22 cellular contexts compared by ENCODE assay signal in the genomic region with DNA sequence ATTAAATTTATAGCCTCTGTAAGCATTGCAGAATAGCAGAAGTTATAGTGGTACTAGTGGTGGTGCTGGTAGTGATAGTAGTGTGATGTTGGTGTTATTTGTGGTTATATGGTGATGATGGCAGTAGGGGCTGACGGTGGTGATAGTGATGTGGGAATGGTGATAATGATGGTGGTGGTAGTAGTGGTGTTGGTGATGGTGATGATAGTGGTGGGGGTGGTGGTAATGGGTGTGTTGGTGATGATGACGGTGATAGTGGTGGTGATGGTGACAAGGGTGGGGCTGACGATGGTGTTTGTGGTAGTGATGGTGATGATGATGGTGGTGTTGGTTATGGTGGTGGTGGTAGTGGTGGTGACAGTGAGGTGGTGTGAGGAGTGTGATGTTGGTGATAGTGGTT. TPM values are rescaled to one million over a fixed set of nuclear protein-coding genes. Genes with fewer than 3 reads are reported as not detected.
"Had no signal": no experiment of that assay in that cellular context is flagged by ENCODE, and none has a peak within 500 bp of the region (broad histone marks: within the 10 kb centered on the region; RNA-seq: fewer than 3 reads in every experiment).

No MANE protein-coding gene starts in this region.

- H3K4me2 ChIP-seq: KMS-11 had no signal

- H3K9ac ChIP-seq: KMS-11 had no signal

- DNase-seq: Kasumi-1, MM.1S, NCI-H1092 treated with DMSO at 0.1 percent for 48 hours, NCI-H1436, NCI-H187, NCI-H2029, NCI-H2081 treated with DMSO at 0.1 percent for 48 hours, NCI-H2171, NCI-H226, NCI-H446, NCI-H510A, NCI-H524 treated with DMSO at 0.1 percent for 48 hours, NCI-H69, NCI-H774, Right ventricle myocardium superior, RPMI8226, SIG-M5 had no signal

- H3K27ac ChIP-seq: KMS-11, SJSA1, SK-N-MC had no signal

- FAIRE-seq: RCC 7860 had no signal

- H3K4me1 ChIP-seq: SJSA1 had no signal

- H3K9me3 ChIP-seq: SJSA1 had no signal

- H3K4me3 ChIP-seq: SJSA1, SK-N-MC had no signal

- H3K36me3 ChIP-seq: SJSA1 had no signal

RNA-seq across cellular contexts. Expression of a gene that starts 54.4 kb away (rescaled TPM):
- total RNA-seq: M059J, SJSA1 had no signal
